Comparison of ENCODE assay signal across 8 cellular contexts in genomic region chr9:33076360-33077004, GRCh38. TPM values are rescaled to one million over a fixed set of nuclear protein-coding genes. Genes with fewer than 3 reads are reported as not detected.
DNase-seq lines count a peak whose midpoint lies in the region; ATAC-seq and TF ChIP-seq lines count a peak whose summit lies in the region.

TSS of gene SMU1 (minus strand) at chr9:33076674. CDS start at chr9:33076608, 66 bp downstream.

- intact Hi-C loops in spleen (cut with DNase I; ENCODE audit: low total_unique reads), result loop anchor here (5.0 kb wide), 1 partner anchor 91 kb away; the partner anchor contains the start of gene B4GALT1

- no peaks in the 10 kb centered on the region for H3K9me3 ChIP-seq in spleen

- DNase-seq in AG08396 (ENCODE audit: low spot score) (peak; percentile 95), NCI-H345 treated with DMSO at 0.1 percent for 48 hours (lab: John Stamatoyannopoulos, UW; ENCODE audit: unreplicated experiment) (peak; percentile 97), inferior parietal cortex (ENCODE audit: extremely low spot score) (peak; percentile 98), spleen (peak; percentile 99)
- DNase-seq in activated CD4-positive, CD25-positive, alpha-beta regulatory T cell (lab: John Stamatoyannopoulos, UW), result peak; percentile 82 to 91 (median 90)
- peak; percentile 95 for DNase-seq in central memory CD4-positive, alpha-beta T cell

- TF ChIP-seq CTCF in spleen (IDR thresholded peaks at IDR 0.05 in 8 of 11, conservative IDR thresholded peaks at IDR 0.05 in 3 of 11), result peak in 2 of 11 experiments; percentile 16 to 39

- peaks cover 19 to 72% (median 51%) of the 10 kb centered on the region in 6 donors for H3K4me1 ChIP-seq in spleen

- TF ChIP-seq POLR2A in spleen (IDR thresholded peaks at IDR 0.05), result peak in 2 of 3 donors; percentile 50 to 91

- WGBS in spleen, 5 donors, result 0 to 1% (median 0%) methylated on average over 38 to 45 of the region's 45 CpGs

- H3K27me3 ChIP-seq in spleen (replicated peaks in 1 of 7), result no peaks in the 10 kb centered on the region

- H3K4me3 ChIP-seq in spleen, result peak within 1 kb of the TSS; percentile 42 to 76 (median 68)

- peak; percentile 99 for ATAC-seq in GM19023 (IDR thresholded peaks at IDR 0.05; ENCODE audit: unreplicated experiment)
- peak; percentile 99 for ATAC-seq in HG03280 (IDR thresholded peaks at IDR 0.05; ENCODE audit: unreplicated experiment)

- peaks cover 0 to 34% (median 25%) of the 10 kb centered on the region in 6 donors for H3K36me3 ChIP-seq in spleen

- peak within 1 kb of the TSS; percentile 64 to 97 (median 93) for H3K27ac ChIP-seq in spleen

RNA-seq across cellular contexts. Expression of gene SMU1, which starts in this region (rescaled TPM):
- 10 to 100 TPM; 15.7 to 23.3 (median 19.4) TPM for total RNA-seq in spleen
- 10 to 100 TPM in 1 of 3 donors, 1 to 10 TPM in 2; 7.2 to 12.2 (median 9.9) TPM for polyA plus RNA-seq in spleen

Comparison
In these comparisons a context has a peak if more than half of its experiments do, and no peak if none do; other contexts are left out.
1. Peak in every context shown above with its lines: DNase-seq, ATAC-seq, H3K4me3 ChIP-seq and H3K27ac ChIP-seq.